11 cellular contexts compared by ENCODE assay signal in the genomic region with DNA sequence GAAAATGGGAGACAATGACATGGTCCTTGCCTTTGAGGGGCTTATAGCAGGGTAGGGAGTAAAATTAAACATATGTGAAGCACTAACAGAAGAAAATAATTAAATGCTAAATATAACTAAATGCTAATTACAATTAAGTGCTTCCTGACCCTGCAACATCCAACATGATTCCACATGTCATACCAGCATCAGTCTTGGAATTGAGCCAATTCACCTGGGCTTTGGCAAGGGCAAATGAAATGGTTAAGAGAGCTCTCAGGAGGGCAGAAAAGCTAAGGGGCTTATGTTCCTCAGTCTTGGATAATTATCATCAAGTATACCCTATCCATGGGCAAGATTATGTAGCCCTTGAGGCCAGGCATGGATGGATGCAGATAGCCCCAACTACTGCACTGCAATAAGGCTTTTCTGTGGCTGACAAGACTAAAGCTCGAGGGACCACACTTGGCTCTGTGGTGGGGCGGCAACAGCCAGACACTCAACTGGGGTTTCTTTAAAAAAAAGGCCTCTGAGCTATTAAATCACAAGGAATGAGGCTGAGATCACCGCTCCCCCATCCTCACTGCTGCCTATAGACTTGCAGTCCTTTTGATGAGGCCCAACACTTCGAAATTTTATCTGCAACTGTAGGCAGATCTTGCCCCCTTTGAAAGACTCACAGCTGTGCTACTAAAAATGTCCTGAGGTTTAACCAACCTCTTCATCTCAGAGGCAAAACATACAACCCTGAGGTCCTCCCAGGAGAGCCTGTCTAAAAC. TPM values are rescaled to one million over a fixed set of nuclear protein-coding genes. Genes with fewer than 3 reads are reported as not detected.
DNase-seq lines count a peak whose midpoint lies in the region; ATAC-seq, FAIRE-seq and TF ChIP-seq lines count a peak whose summit lies in the region.
"Had no signal": no experiment of that assay in that cellular context is flagged by ENCODE, and none has a peak within 500 bp of the region (broad histone marks: within the 10 kb centered on the region; RNA-seq: fewer than 3 reads in every experiment).

No MANE protein-coding gene starts in this region.

- dilution Hi-C loops in keratinocyte (cut with MboI; ENCODE audit: extremely low pct_ligation_motif_present, low sequenced_read_pairs): no loop called here

- H3K4me3 ChIP-seq in astrocyte (ENCODE audit: insufficient read depth, low read depth, low read length): no peak overlapping the region
- H3K4me3 ChIP-seq in keratinocyte (ENCODE audit: control insufficient read depth in 2 of 3, extremely low read depth in 1 of 3, insufficient read depth in 2 of 3, low read depth in 1 of 3, low read length in 3 of 3): no peak overlapping the region
- H3K4me3 ChIP-seq in upper lobe of right lung: peak overlapping the region; percentile 68

- ATAC-seq in upper lobe of right lung: no peak
- no peak for ATAC-seq in stimulated activated naive B cell treated with anti-CD40 and anti-IgM and Interleukin-4, amounts not matched to agents 10 μg/mL and 1 μg/mL and 100 μg/mL, for 72 hours (replicated peaks)

- no peak for TF ChIP-seq CTCF in astrocyte (IDR thresholded peaks at IDR 0.05; ENCODE audit: insufficient read depth, low read depth, low read length)
- TF ChIP-seq CTCF in keratinocyte (optimal IDR thresholded peaks at IDR 0.05 in 1 of 3, IDR thresholded peaks at IDR 0.05 in 1 of 3, conservative IDR thresholded peaks at IDR 0.05 in 1 of 3; ENCODE audit: extremely low read depth in 1 of 3, insufficient read depth in 2 of 3, low read length in 3 of 3): no peak
- no peak for TF ChIP-seq CTCF in upper lobe of right lung (IDR thresholded peaks at IDR 0.05)

- peak overlapping the region; percentile 41 for H3K27ac Mint-ChIP-seq in astrocyte (ENCODE audit: unreplicated experiment)
- no peak overlapping the region for H3K27ac Mint-ChIP-seq in stimulated activated naive B cell treated with anti-CD40 and anti-IgM and Interleukin-4, amounts not matched to agents 10 μg/mL and 1 μg/mL and 100 μg/mL, for 72 hours

- no peak overlapping the region for H2AFZ ChIP-seq in astrocyte (ENCODE audit: low read depth, low read length)
- H2AFZ ChIP-seq in keratinocyte (ENCODE audit: control insufficient read depth, low read length): no peak overlapping the region

- H3K36me3 ChIP-seq in astrocyte (ENCODE audit: insufficient read depth, low read length): peaks cover 9% of the 10 kb centered on the region
- H3K36me3 ChIP-seq in keratinocyte (ENCODE audit: control insufficient read depth in 2 of 2, extremely low read depth in 1 of 2, insufficient read depth in 2 of 2, low read length in 2 of 2): peaks cover 2 to 16% of the 10 kb centered on the region in 2 experiments
- H3K36me3 ChIP-seq in upper lobe of right lung: peaks cover 31% of the 10 kb centered on the region

- FAIRE-seq in astrocyte (lab: Jason Lieb, UNC) (no peak), keratinocyte (lab: Jason Lieb, UNC) (no peak)
- FAIRE-seq: D721Med had no signal

- no peak overlapping the region for H3K4me3 Mint-ChIP-seq in astrocyte (ENCODE audit: unreplicated experiment)
- H3K4me3 Mint-ChIP-seq in stimulated activated naive B cell treated with anti-CD40 and anti-IgM and Interleukin-4, amounts not matched to agents 10 μg/mL and 1 μg/mL and 100 μg/mL, for 72 hours: no peak overlapping the region

- no peaks in the 10 kb centered on the region for H3K9me3 Mint-ChIP-seq in astrocyte (ENCODE audit: unreplicated experiment)
- H3K9me3 Mint-ChIP-seq in stimulated activated naive B cell treated with anti-CD40 and anti-IgM and Interleukin-4, amounts not matched to agents 10 μg/mL and 1 μg/mL and 100 μg/mL, for 72 hours: no peaks in the 10 kb centered on the region

- H3K27ac ChIP-seq in astrocyte (ENCODE audit: low read depth, low read length) (no peak overlapping the region), keratinocyte (ENCODE audit: control insufficient read depth, insufficient read depth, low read length) (peak overlapping the region; percentile 24), upper lobe of right lung (peak overlapping the region; percentile 98)

- H3K9me3 ChIP-seq in astrocyte (ENCODE audit: insufficient read depth, low read depth, low read length): no peaks in the 10 kb centered on the region
- H3K9me3 ChIP-seq in keratinocyte (ENCODE audit: control insufficient read depth, low read depth, low read length): no peaks in the 10 kb centered on the region
- H3K9me3 ChIP-seq in upper lobe of right lung: no peaks in the 10 kb centered on the region

- H3K4me1 Mint-ChIP-seq in astrocyte (ENCODE audit: low read depth, unreplicated experiment): peaks cover 15% of the 10 kb centered on the region
- peaks cover 21 to 24% of the 10 kb centered on the region in 2 donors for H3K4me1 Mint-ChIP-seq in stimulated activated naive B cell treated with anti-CD40 and anti-IgM and Interleukin-4, amounts not matched to agents 10 μg/mL and 1 μg/mL and 100 μg/mL, for 72 hours

- H3K27me3 ChIP-seq in astrocyte (ENCODE audit: insufficient read depth, low read length) (no peaks in the 10 kb centered on the region), keratinocyte (ENCODE audit: control insufficient read depth, extremely low read depth, insufficient read depth, low read length) (no peaks in the 10 kb centered on the region), upper lobe of right lung (no peaks in the 10 kb centered on the region)

- no peaks in the 10 kb centered on the region for H3K27me3 Mint-ChIP-seq in astrocyte (ENCODE audit: low read depth, unreplicated experiment)
- H3K27me3 Mint-ChIP-seq in stimulated activated naive B cell treated with anti-CD40 and anti-IgM and Interleukin-4, amounts not matched to agents 10 μg/mL and 1 μg/mL and 100 μg/mL, for 72 hours: no peaks in the 10 kb centered on the region

- peak overlapping the region; percentile 99 for H3K4me2 ChIP-seq in astrocyte (ENCODE audit: low read length)
- H3K4me2 ChIP-seq in keratinocyte (ENCODE audit: control insufficient read depth, extremely low read depth, insufficient read depth, low read depth, low read length): peak overlapping the region; percentile 55

- H3K9ac ChIP-seq in astrocyte (ENCODE audit: low read length) (peak overlapping the region; percentile 95), keratinocyte (ENCODE audit: control insufficient read depth, extremely low read depth, insufficient read depth, low read length) (no peak overlapping the region)

- H3K4me1 ChIP-seq in astrocyte (ENCODE audit: insufficient read depth, low read length) (peaks cover 43% of the 10 kb centered on the region), keratinocyte (ENCODE audit: control insufficient read depth, extremely low read depth, insufficient read depth, low read length) (peaks cover 51% of the 10 kb centered on the region), upper lobe of right lung (peaks cover 58% of the 10 kb centered on the region)

- H3K79me2 ChIP-seq in astrocyte (ENCODE audit: insufficient read depth, low read length) (peaks cover 92% of the 10 kb centered on the region), keratinocyte (ENCODE audit: control insufficient read depth, insufficient read depth, low read length) (peaks cover 73% of the 10 kb centered on the region)

- peaks cover 65% of the 10 kb centered on the region for H4K20me1 ChIP-seq in astrocyte (ENCODE audit: insufficient read depth, low read length)
- H4K20me1 ChIP-seq in keratinocyte (ENCODE audit: control insufficient read depth, extremely low read depth, insufficient read depth, low read length): peaks cover 3% of the 10 kb centered on the region

- H3K9me1 ChIP-seq in keratinocyte (ENCODE audit: control insufficient read depth, extremely low read depth, insufficient read depth, low read length): no peaks in the 10 kb centered on the region

- intact Hi-C loops in upper lobe of right lung (cut with DNase I): no loop called here

- peak; percentile 49 for DNase-seq in activated CD8-positive, alpha-beta memory T cell treated with anti-CD3 and anti-CD28 coated beads, Interleukin-2, amount 50 U/mL, for 48 hours
- no peak for DNase-seq in activated CD8-positive, alpha-beta memory T cell treated with anti-CD3 and anti-CD28 coated beads, Interleukin-2, amount 50 U/mL, for 4 hours
- DNase-seq in astrocyte (ENCODE audit: low read depth): no peak
- no peak for DNase-seq in keratinocyte (ENCODE audit: low read depth, low spot score)
- DNase-seq in upper lobe of right lung: no peak
- DNase-seq in GM19238 (ENCODE audit: insufficient read length, low spot score): no peak
- no peak for DNase-seq in stimulated activated naive B cell treated with anti-CD40 and anti-IgM and Interleukin-4, amounts not matched to agents 10 μg/mL and 1 μg/mL and 100 μg/mL, for 72 hours
- no peak for DNase-seq in midbrain (lab: John Stamatoyannopoulos, UW)
- DNase-seq: central memory CD4-positive, alpha-beta T cell; OCI-M1 had no signal

- peaks cover 7% of the 10 kb centered on the region for H3K36me3 Mint-ChIP-seq in astrocyte (ENCODE audit: low read depth, unreplicated experiment)
- peaks cover 12 to 17% of the 10 kb centered on the region in 2 donors for H3K36me3 Mint-ChIP-seq in stimulated activated naive B cell treated with anti-CD40 and anti-IgM and Interleukin-4, amounts not matched to agents 10 μg/mL and 1 μg/mL and 100 μg/mL, for 72 hours

RNA-seq across cellular contexts. Expression of a gene that starts 39.0 kb away (rescaled TPM):
- 14.1 and 15.2 TPM in 2 replicates for total RNA-seq in astrocyte
- 1.4 to 4.7 TPM (median 2.9 TPM) in 3 replicates for polyA plus RNA-seq in keratinocyte
- 1.9 TPM for polyA plus RNA-seq in keratinocyte (2011; ENCODE audit: low read depth)
- 0.26 and 0.44 TPM in 2 replicates for polyA plus RNA-seq in keratinocyte (2011; cell fraction: cytosol; rRNA removed)
- polyA plus RNA-seq in keratinocyte (2011; cell fraction: nucleus; rRNA removed): 18.8 and 19.7 TPM in 2 replicates
- 0.87 and 1.8 TPM in 2 replicates for polyA plus RNA-seq in keratinocyte (2012; ENCODE audit: low replicate concordance)
- polyA minus RNA-seq in keratinocyte: 1.9 to 4.7 TPM (median 3.4 TPM) in 3 replicates
- polyA minus RNA-seq in keratinocyte (2011; cell fraction: cytosol; rRNA and poly(A)+ RNA removed): not detected
- polyA minus RNA-seq in keratinocyte (2011; cell fraction: nucleus; rRNA and poly(A)+ RNA removed): 4.5 and 9.5 TPM in 2 replicates
- total RNA-seq in upper lobe of right lung: 21.5 TPM

RNA-seq across cellular contexts. Expression of a gene that starts 42.6 kb away (rescaled TPM):
- total RNA-seq in astrocyte (99.3 and 111 TPM in 2 replicates), upper lobe of right lung (192 TPM)
- polyA plus RNA-seq in keratinocyte: 38.8 to 45.7 TPM (median 40.4 TPM) in 3 replicates
- polyA plus RNA-seq in keratinocyte (2011; ENCODE audit: low read depth): 26.5 TPM
- 24.7 and 32.8 TPM in 2 replicates for polyA plus RNA-seq in keratinocyte (2011; cell fraction: cytosol; rRNA removed)
- 108 and 133 TPM in 2 replicates for polyA plus RNA-seq in keratinocyte (2011; cell fraction: nucleus; rRNA removed)
- polyA plus RNA-seq in keratinocyte (2012; ENCODE audit: low replicate concordance): 44.4 and 52.9 TPM in 2 replicates
- polyA minus RNA-seq in keratinocyte: 89.8 to 255 TPM (median 101 TPM) in 3 replicates
- 46.2 TPM for polyA minus RNA-seq in keratinocyte (2011; cell fraction: cytosol; rRNA and poly(A)+ RNA removed)
- 82.2 and 105 TPM in 2 replicates for polyA minus RNA-seq in keratinocyte (2011; cell fraction: nucleus; rRNA and poly(A)+ RNA removed)

RNA-seq across cellular contexts. Expression of a gene that starts 42.9 kb away (rescaled TPM):
- total RNA-seq in astrocyte (4.2 and 4.4 TPM in 2 replicates), upper lobe of right lung (6.8 TPM)
- 4.2 to 6.7 TPM (median 5.2 TPM) in 3 replicates for polyA plus RNA-seq in keratinocyte
- 3.5 TPM for polyA plus RNA-seq in keratinocyte (2011; ENCODE audit: low read depth)
- polyA plus RNA-seq in keratinocyte (2011; cell fraction: cytosol; rRNA removed): 3.3 and 4.0 TPM in 2 replicates
- 2.7 and 4.0 TPM in 2 replicates for polyA plus RNA-seq in keratinocyte (2011; cell fraction: nucleus; rRNA removed)
- polyA plus RNA-seq in keratinocyte (2012; ENCODE audit: low replicate concordance): 2.3 and 6.0 TPM in 2 replicates
- 0.66 to 10.5 TPM (median 3.7 TPM) in 3 replicates for polyA minus RNA-seq in keratinocyte
- polyA minus RNA-seq in keratinocyte (2011; cell fraction: cytosol; rRNA and poly(A)+ RNA removed): 3.1 TPM
- 0.74 and 1.6 TPM in 2 replicates for polyA minus RNA-seq in keratinocyte (2011; cell fraction: nucleus; rRNA and poly(A)+ RNA removed)
